Comparison of ENCODE assay signal across 1 cellular context in genomic region chr17:68511671-68512246, GRCh38.
A peak's percentile ranks its signal among the peaks of the same experiment; 100 is the strongest.
TF ChIP-seq lines count a peak whose summit lies in the region.

No MANE protein-coding gene starts in this region.

TF ChIP-seq in HepG2, 621 proteins besides CTCF, POLR2A, EP300 and RAD21 (continued from another document and continues in another):
- TF ChIP-seq HNF1A (IDR thresholded peaks at IDR 0.05; ENCODE audit: low read depth) = no peak
- TF ChIP-seq HNF1A (CRISPR knock-in tag; IDR thresholded peaks at IDR 0.05; ENCODE audit: borderline replicate concordance) = peak; percentile 27; the same call in 1 of the 2 replicates
- no peak for TF ChIP-seq RORA (CRISPR knock-in tag; IDR thresholded peaks at IDR 0.05)
- TF ChIP-seq ZNF121 (CRISPR knock-in tag; IDR thresholded peaks at IDR 0.05) = peak; percentile 43; the same call in 1 of the 2 replicates
- TF ChIP-seq FOXP1 (IDR thresholded peaks at IDR 0.05) = peak; percentile 39; the same call in 1 of the 2 replicates
- TF ChIP-seq FOXP1 (CRISPR knock-in tag; IDR thresholded peaks at IDR 0.05) = no peak
- TF ChIP-seq ATM (IDR thresholded peaks at IDR 0.05; ENCODE audit: borderline replicate concordance) = no peak
- TF ChIP-seq ZNF260 (CRISPR knock-in tag; IDR thresholded peaks at IDR 0.05; ENCODE audit: borderline replicate concordance, low read depth) = 0 out of 2 replicates have a peak, but pooled peaks have one; percentile 94
- TF ChIP-seq, protein P1, sequence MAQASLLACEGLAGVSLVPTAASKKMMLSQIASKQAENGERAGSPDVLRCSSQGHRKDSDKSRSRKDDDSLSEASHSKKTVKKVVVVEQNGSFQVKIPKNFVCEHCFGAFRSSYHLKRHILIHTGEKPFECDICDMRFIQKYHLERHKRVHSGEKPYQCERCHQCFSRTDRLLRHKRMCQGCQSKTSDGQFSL (CRISPR knock-in tag; IDR thresholded peaks at IDR 0.05) = 0 out of 2 replicates have a peak, but pooled peaks have one; percentile 4
- TF ChIP-seq RARG (CRISPR knock-in tag; IDR thresholded peaks at IDR 0.05; ENCODE audit: low read depth) = 0 out of 2 replicates have a peak, but pooled peaks have one; percentile 19
- no peak for TF ChIP-seq GABPB1 (CRISPR knock-in tag; IDR thresholded peaks at IDR 0.05)
- TF ChIP-seq, protein P2, sequence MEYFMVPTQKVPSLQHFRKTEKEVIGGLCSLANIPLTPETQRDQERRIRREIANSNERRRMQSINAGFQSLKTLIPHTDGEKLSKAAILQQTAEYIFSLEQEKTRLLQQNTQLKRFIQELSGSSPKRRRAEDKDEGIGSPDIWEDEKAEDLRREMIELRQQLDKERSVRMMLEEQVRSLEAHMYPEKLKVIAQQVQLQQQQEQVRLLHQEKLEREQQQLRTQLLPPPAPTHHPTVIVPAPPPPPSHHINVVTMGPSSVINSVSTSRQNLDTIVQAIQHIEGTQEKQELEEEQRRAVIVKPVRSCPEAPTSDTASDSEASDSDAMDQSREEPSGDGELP (IDR thresholded peaks at IDR 0.05; ENCODE audit: borderline replicate concordance, low read depth) = peak; percentile 74; the same call in 1 of the 2 replicates
- TF ChIP-seq, protein P3, sequence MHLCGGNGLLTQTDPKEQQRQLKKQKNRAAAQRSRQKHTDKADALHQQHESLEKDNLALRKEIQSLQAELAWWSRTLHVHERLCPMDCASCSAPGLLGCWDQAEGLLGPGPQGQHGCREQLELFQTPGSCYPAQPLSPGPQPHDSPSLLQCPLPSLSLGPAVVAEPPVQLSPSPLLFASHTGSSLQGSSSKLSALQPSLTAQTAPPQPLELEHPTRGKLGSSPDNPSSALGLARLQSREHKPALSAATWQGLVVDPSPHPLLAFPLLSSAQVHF (CRISPR knock-in tag; IDR thresholded peaks at IDR 0.05) = peak; percentile 63; the same call in 1 of the 2 replicates
- 0 out of 2 replicates have a peak, but pooled peaks have one; percentile 66 for TF ChIP-seq ZFYVE20 (CRISPR knock-in tag; IDR thresholded peaks at IDR 0.05; ENCODE audit: borderline replicate concordance, low read depth)
- peak; percentile 58 for TF ChIP-seq USF2 (IDR thresholded peaks at IDR 0.05; ENCODE audit: low read depth, low read length)
- peak; percentile 85 for TF ChIP-seq USF2 (CRISPR knock-in tag; IDR thresholded peaks at IDR 0.05; ENCODE audit: borderline replicate concordance)
- 0 out of 2 replicates have a peak, but pooled peaks have one; percentile 48 for TF ChIP-seq ZSCAN12 (CRISPR knock-in tag; IDR thresholded peaks at IDR 0.05)
- no peak; the same call in 1 of the 2 replicates for TF ChIP-seq GZF1 (CRISPR knock-in tag; IDR thresholded peaks at IDR 0.05)
- TF ChIP-seq E2F1 (CRISPR knock-in tag; IDR thresholded peaks at IDR 0.05) = peak; percentile 51; the same call in 1 of the 2 replicates
- TF ChIP-seq STAT5B (CRISPR knock-in tag; IDR thresholded peaks at IDR 0.05) = no peak
- TF ChIP-seq, protein P4, sequence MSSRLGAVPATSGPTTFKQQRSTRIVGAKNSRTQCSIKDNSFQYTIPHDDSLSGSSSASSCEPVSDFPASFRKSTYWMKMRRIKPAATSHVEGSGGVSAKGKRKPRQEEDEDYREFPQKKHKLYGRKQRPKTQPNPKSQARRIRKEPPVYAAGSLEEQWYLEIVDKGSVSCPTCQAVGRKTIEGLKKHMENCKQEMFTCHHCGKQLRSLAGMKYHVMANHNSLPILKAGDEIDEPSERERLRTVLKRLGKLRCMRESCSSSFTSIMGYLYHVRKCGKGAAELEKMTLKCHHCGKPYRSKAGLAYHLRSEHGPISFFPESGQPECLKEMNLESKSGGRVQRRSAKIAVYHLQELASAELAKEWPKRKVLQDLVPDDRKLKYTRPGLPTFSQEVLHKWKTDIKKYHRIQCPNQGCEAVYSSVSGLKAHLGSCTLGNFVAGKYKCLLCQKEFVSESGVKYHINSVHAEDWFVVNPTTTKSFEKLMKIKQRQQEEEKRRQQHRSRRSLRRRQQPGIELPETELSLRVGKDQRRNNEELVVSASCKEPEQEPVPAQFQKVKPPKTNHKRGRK (CRISPR knock-in tag; IDR thresholded peaks at IDR 0.05) = peak; percentile 71; the same call in 1 of the 2 replicates
- TF ChIP-seq, protein P5, sequence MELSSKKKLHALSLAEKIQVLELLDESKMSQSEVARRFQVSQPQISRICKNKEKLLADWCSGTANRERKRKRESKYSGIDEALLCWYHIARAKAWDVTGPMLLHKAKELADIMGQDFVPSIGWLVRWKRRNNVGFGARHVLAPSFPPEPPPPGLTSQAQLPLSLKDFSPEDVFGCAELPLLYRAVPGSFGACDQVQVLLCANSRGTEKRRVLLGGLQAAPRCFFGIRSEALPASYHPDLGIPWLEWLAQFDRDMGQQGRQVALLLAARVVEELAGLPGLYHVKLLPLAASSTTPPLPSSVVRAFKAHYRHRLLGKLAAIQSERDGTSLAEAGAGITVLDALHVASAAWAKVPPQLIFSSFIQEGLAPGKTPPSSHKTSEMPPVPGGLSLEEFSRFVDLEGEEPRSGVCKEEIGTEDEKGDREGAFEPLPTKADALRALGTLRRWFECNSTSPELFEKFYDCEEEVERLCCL (CRISPR knock-in tag; IDR thresholded peaks at IDR 0.05; ENCODE audit: borderline replicate concordance) = no peak
- peak; percentile 37; the same call in 1 of the 2 replicates for TF ChIP-seq ZBTB4 (CRISPR knock-in tag; IDR thresholded peaks at IDR 0.05; ENCODE audit: borderline replicate concordance)
- TF ChIP-seq, protein P6, sequence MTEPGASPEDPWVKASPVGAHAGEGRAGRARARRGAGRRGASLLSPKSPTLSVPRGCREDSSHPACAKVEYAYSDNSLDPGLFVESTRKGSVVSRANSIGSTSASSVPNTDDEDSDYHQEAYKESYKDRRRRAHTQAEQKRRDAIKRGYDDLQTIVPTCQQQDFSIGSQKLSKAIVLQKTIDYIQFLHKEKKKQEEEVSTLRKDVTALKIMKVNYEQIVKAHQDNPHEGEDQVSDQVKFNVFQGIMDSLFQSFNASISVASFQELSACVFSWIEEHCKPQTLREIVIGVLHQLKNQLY (CRISPR knock-in tag; IDR thresholded peaks at IDR 0.05) = peak; percentile 25; the same call in 1 of the 2 replicates
- TF ChIP-seq RBFOX2 (IDR thresholded peaks at IDR 0.05; ENCODE audit: low read depth, low read length) = peak; percentile 68
- TF ChIP-seq, protein P7, sequence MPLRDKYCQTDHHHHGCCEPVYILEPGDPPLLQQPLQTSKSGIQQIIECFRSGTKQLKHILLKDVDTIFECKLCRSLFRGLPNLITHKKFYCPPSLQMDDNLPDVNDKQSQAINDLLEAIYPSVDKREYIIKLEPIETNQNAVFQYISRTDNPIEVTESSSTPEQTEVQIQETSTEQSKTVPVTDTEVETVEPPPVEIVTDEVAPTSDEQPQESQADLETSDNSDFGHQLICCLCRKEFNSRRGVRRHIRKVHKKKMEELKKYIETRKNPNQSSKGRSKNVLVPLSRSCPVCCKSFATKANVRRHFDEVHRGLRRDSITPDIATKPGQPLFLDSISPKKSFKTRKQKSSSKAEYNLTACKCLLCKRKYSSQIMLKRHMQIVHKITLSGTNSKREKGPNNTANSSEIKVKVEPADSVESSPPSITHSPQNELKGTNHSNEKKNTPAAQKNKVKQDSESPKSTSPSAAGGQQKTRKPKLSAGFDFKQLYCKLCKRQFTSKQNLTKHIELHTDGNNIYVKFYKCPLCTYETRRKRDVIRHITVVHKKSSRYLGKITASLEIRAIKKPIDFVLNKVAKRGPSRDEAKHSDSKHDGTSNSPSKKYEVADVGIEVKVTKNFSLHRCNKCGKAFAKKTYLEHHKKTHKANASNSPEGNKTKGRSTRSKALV (CRISPR knock-in tag; IDR thresholded peaks at IDR 0.05) = no peak
- TF ChIP-seq ZNF253 (CRISPR knock-in tag; IDR thresholded peaks at IDR 0.05; ENCODE audit: borderline replicate concordance) = no peak
- no peak; the same call in 1 of the 2 replicates for TF ChIP-seq ZNF3 (CRISPR knock-in tag; IDR thresholded peaks at IDR 0.05)
- peak; percentile 98; the same call in 1 of the 2 replicates for TF ChIP-seq ZNF790 (CRISPR knock-in tag; IDR thresholded peaks at IDR 0.05; ENCODE audit: borderline replicate concordance)
- 0 out of 2 replicates have a peak, but pooled peaks have one; percentile 4 for TF ChIP-seq RXRA (CRISPR knock-in tag; IDR thresholded peaks at IDR 0.05)
- peak; percentile 87; the same call in 1 of the 2 replicates for TF ChIP-seq ZNF350 (CRISPR knock-in tag; IDR thresholded peaks at IDR 0.05; ENCODE audit: borderline replicate concordance, low read depth)
- peak; percentile 40 for TF ChIP-seq ZNF788 (CRISPR knock-in tag; IDR thresholded peaks at IDR 0.05; ENCODE audit: borderline replicate concordance)
- peak; percentile 53 for TF ChIP-seq CBX1 (IDR thresholded peaks at IDR 0.05; ENCODE audit: low read depth)
- TF ChIP-seq ZNF737 (CRISPR knock-in tag; IDR thresholded peaks at IDR 0.05; ENCODE audit: borderline replicate concordance) = no peak
- TF ChIP-seq ZNF546 (CRISPR knock-in tag; conservative IDR thresholded peaks at IDR 0.05) = no peak
- no peak for TF ChIP-seq SOX6 (IDR thresholded peaks at IDR 0.05)
- TF ChIP-seq SOX6 (CRISPR knock-in tag; IDR thresholded peaks at IDR 0.05) = peak; percentile 66
- TF ChIP-seq ASH2L (IDR thresholded peaks at IDR 0.05; ENCODE audit: insufficient read length, low read depth, low read length) = no peak
- TF ChIP-seq REXO4 (CRISPR knock-in tag; IDR thresholded peaks at IDR 0.05; ENCODE audit: borderline replicate concordance) = no peak
- TF ChIP-seq POLR2AphosphoS5 (IDR thresholded peaks at IDR 0.05; ENCODE audit: low read depth, low read length) = peak; percentile 67
- no peak for TF ChIP-seq ATF3 (CRISPR knock-in tag; IDR thresholded peaks at IDR 0.05)
- peak; percentile 78 for TF ChIP-seq HNRNPH1 (optimal IDR thresholded peaks at IDR 0.05; ENCODE audit: low read depth, low read length)
